Comparison of ENCODE assay signal across 25 cellular contexts in genomic region chr4:16609170-16609758, GRCh38.
"Had no signal": no experiment of that assay in that cellular context is flagged by ENCODE, and none has a peak within 500 bp of the region (broad histone marks: within the 10 kb centered on the region; RNA-seq: fewer than 3 reads in every experiment).

No MANE protein-coding gene starts in this region.

- H3K27ac Mint-ChIP-seq: activated CD4-positive, alpha-beta memory T cell treated with anti-CD3 and anti-CD28 coated beads, Interleukin-2, amount 10 ng/mL, durations not matched to agents 7 days and 5 days; activated naive CD4-positive, alpha-beta T cell treated with anti-CD3 and anti-CD28 coated beads for 36 hours; activated naive CD8-positive, alpha-beta T cell treated with anti-CD3 and anti-CD28 coated beads, Interleukin-2, amount 10 ng/mL, durations not matched to agents 7 days and 5 days; activated T-cell treated with anti-CD3 and anti-CD28 coated beads, Interleukin-2, amount 50 U/mL, for 72 hours; effector memory CD8-positive, alpha-beta T cell; stimulated activated memory B cell treated with anti-CD40 and anti-IgM and Interleukin-4, amounts not matched to agents 10 μg/mL and 1 μg/mL and 100 μg/mL, for 72 hours; T-helper 1 cell treated with Interleukin-12 subunit alpha and Interleukin-12 subunit beta and Interleukin-4 antibody, amounts not matched to agents 30 μg/mL and 1 μg/mL, for 36 hours had no signal

- H3K4me3 Mint-ChIP-seq: activated CD4-positive, alpha-beta memory T cell treated with anti-CD3 and anti-CD28 coated beads, Interleukin-2, amount 10 ng/mL, durations not matched to agents 7 days and 5 days; activated naive CD4-positive, alpha-beta T cell treated with anti-CD3 and anti-CD28 coated beads for 36 hours; activated naive CD8-positive, alpha-beta T cell treated with anti-CD3 and anti-CD28 coated beads, Interleukin-2, amount 10 ng/mL, durations not matched to agents 7 days and 5 days; activated T-cell treated with anti-CD3 and anti-CD28 coated beads, Interleukin-2, amount 50 U/mL, for 72 hours; central memory CD8-positive, alpha-beta T cell; effector memory CD8-positive, alpha-beta T cell; nephron; stimulated activated memory B cell treated with anti-CD40 and anti-IgM and Interleukin-4, amounts not matched to agents 10 μg/mL and 1 μg/mL and 100 μg/mL, for 72 hours; T-helper 1 cell treated with Interleukin-12 subunit alpha and Interleukin-12 subunit beta and Interleukin-4 antibody, amounts not matched to agents 30 μg/mL and 1 μg/mL, for 36 hours had no signal

- H3K9me3 ChIP-seq: breast epithelium, colonic mucosa, gastroesophageal sphincter, stomach, suprapubic skin, transverse colon had no signal

- H3K4me2 ChIP-seq: smooth muscle cell had no signal

- DNase-seq: activated CD4-positive, alpha-beta memory T cell treated with anti-CD3 and anti-CD28 coated beads, Interleukin-2, amount 10 ng/mL, durations not matched to agents 7 days and 5 days; activated CD4-positive, alpha-beta T cell treated with anti-CD3 and anti-CD28 coated beads for 48 hours; activated effector memory CD4-positive, alpha-beta T cell treated with Interleukin-2 at 50 U/mL for 16 hours; activated naive CD4-positive, alpha-beta T cell treated with anti-CD3 and anti-CD28 coated beads for 36 hours; activated naive CD8-positive, alpha-beta T cell treated with anti-CD3 and anti-CD28 coated beads, Interleukin-2, amount 10 ng/mL, durations not matched to agents 7 days and 5 days; activated T-cell treated with anti-CD3 and anti-CD28 coated beads, Interleukin-2, amount 50 U/mL, for 72 hours; amniotic stem cell; colonic mucosa; dorsolateral prefrontal cortex; effector memory CD8-positive, alpha-beta T cell; head of caudate nucleus; left cardiac atrium; nucleus accumbens; sigmoid colon; stimulated activated CD4-positive, alpha-beta T cell treated with anti-CD3 and anti-CD28 coated beads, Interleukin-15, amount 100 ng/mL, for 24 hours; stomach; transverse colon had no signal

- H3K36me3 ChIP-seq: breast epithelium, colonic mucosa, gastroesophageal sphincter, sigmoid colon, stomach, suprapubic skin, transverse colon had no signal

- H3K27ac ChIP-seq: breast epithelium, colonic mucosa, dorsolateral prefrontal cortex, gastroesophageal sphincter, sigmoid colon, stomach, suprapubic skin, transverse colon had no signal

- H3K4me1 Mint-ChIP-seq: activated CD4-positive, alpha-beta memory T cell treated with anti-CD3 and anti-CD28 coated beads, Interleukin-2, amount 10 ng/mL, durations not matched to agents 7 days and 5 days; activated naive CD8-positive, alpha-beta T cell treated with anti-CD3 and anti-CD28 coated beads, Interleukin-2, amount 10 ng/mL, durations not matched to agents 7 days and 5 days; central memory CD8-positive, alpha-beta T cell; stimulated activated memory B cell treated with anti-CD40 and anti-IgM and Interleukin-4, amounts not matched to agents 10 μg/mL and 1 μg/mL and 100 μg/mL, for 72 hours had no signal

- H3K27me3 Mint-ChIP-seq: activated CD4-positive, alpha-beta memory T cell treated with anti-CD3 and anti-CD28 coated beads, Interleukin-2, amount 10 ng/mL, durations not matched to agents 7 days and 5 days; activated naive CD8-positive, alpha-beta T cell treated with anti-CD3 and anti-CD28 coated beads, Interleukin-2, amount 10 ng/mL, durations not matched to agents 7 days and 5 days; central memory CD8-positive, alpha-beta T cell; effector memory CD8-positive, alpha-beta T cell; stimulated activated memory B cell treated with anti-CD40 and anti-IgM and Interleukin-4, amounts not matched to agents 10 μg/mL and 1 μg/mL and 100 μg/mL, for 72 hours had no signal

- ATAC-seq: activated T-cell treated with anti-CD3 and anti-CD28 coated beads, Interleukin-2, amount 50 U/mL, for 72 hours; effector memory CD8-positive, alpha-beta T cell; gastroesophageal sphincter; left cardiac atrium; stimulated activated memory B cell treated with anti-CD40 and anti-IgM and Interleukin-4, amounts not matched to agents 10 μg/mL and 1 μg/mL and 100 μg/mL, for 72 hours had no signal

- H3K27me3 ChIP-seq: breast epithelium, colonic mucosa, dorsolateral prefrontal cortex, gastroesophageal sphincter, sigmoid colon, stomach, suprapubic skin, transverse colon had no signal

- H3K36me3 Mint-ChIP-seq: activated naive CD8-positive, alpha-beta T cell treated with anti-CD3 and anti-CD28 coated beads, Interleukin-2, amount 10 ng/mL, durations not matched to agents 7 days and 5 days; stimulated activated memory B cell treated with anti-CD40 and anti-IgM and Interleukin-4, amounts not matched to agents 10 μg/mL and 1 μg/mL and 100 μg/mL, for 72 hours had no signal

- H3K4me1 ChIP-seq: breast epithelium, colonic mucosa, sigmoid colon, stomach, transverse colon had no signal

- H3K4me3 ChIP-seq: breast epithelium, colonic mucosa, dorsolateral prefrontal cortex, gastroesophageal sphincter, sigmoid colon, smooth muscle cell, stomach, suprapubic skin, transverse colon had no signal
